In the genomic region with DNA sequence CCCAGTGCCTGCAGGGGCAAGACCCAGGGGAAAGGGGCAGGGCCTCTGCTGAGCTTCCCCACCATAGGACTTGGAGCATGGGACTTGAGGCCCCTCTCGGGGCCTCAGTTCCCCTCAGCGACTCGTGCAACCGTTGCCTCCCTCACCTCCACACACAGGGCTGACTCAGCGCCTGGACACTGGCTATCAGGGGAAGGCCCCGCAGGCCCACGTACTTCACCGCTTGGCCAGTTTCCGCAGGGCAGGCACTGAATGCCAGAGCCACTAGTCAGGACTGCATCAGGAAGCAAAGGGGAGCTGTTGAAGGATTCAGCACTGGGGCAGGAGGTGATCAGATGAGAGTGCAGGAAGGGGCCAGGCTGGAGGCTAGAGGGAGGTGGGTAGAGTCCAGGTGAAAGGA, we compare ENCODE assay signal across 1 cellular context.
TF ChIP-seq lines count a peak whose summit lies in the region.

No MANE protein-coding gene starts in this region.

TF ChIP-seq in SK-N-SH, 30 proteins besides CTCF, POLR2A, EP300 and RAD21 (continued from another document):
- TF ChIP-seq, protein P1, sequence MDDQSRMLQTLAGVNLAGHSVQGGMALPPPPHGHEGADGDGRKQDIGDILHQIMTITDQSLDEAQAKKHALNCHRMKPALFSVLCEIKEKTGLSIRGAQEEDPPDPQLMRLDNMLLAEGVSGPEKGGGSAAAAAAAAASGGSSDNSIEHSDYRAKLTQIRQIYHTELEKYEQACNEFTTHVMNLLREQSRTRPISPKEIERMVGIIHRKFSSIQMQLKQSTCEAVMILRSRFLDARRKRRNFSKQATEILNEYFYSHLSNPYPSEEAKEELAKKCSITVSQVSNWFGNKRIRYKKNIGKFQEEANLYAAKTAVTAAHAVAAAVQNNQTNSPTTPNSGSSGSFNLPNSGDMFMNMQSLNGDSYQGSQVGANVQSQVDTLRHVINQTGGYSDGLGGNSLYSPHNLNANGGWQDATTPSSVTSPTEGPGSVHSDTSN (IDR thresholded peaks at IDR 0.05), result no peak
- TF ChIP-seq EZH2phosphoT487 (IDR thresholded peaks at IDR 0.05; ENCODE audit: borderline replicate concordance, low read depth), result no peak
- TF ChIP-seq SMC3 (IDR thresholded peaks at IDR 0.05; ENCODE audit: low read depth, low read length), result no peak
- no peak for TF ChIP-seq YY1 (IDR thresholded peaks at IDR 0.05; ENCODE audit: low read depth)
- no peak for TF ChIP-seq GABPA (IDR thresholded peaks at IDR 0.05; ENCODE audit: low read depth)
- TF ChIP-seq MEF2A (IDR thresholded peaks at IDR 0.05; ENCODE audit: borderline replicate concordance, low read depth), result no peak
